ENCODE assay signal across 10 cellular contexts in the genomic region with DNA sequence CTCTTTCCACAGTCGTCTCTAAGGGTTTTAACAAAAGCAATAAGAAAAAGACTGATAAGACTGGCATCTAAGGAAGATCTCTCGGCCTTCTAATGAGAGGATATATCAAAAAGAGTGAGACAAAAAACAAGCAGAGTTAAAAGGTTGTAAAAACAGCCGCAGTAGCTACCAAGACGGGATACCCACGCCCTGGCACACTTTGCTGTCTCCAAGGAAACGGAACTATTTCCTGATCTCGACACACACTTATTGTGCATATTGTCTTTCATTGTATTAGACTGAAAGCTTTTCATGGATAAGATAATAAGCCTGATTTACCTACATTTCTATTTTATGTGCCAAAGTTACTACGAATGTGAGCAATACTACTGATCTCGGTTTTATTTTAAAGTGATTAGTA.
DNase-seq lines count a peak whose midpoint lies in the region; ATAC-seq and TF ChIP-seq lines count a peak whose summit lies in the region.
"Had no signal": no experiment of that assay in that cellular context is flagged by ENCODE, and none has a peak within 500 bp of the region (broad histone marks: within the 10 kb centered on the region; RNA-seq: fewer than 3 reads in every experiment).

No MANE protein-coding gene starts in this region.

- H3K9me3 ChIP-seq in skeletal muscle satellite cell (replicated peaks; ENCODE audit: low read length), result no peaks in the 10 kb centered on the region

- peaks cover 17% of the 10 kb centered on the region for H3K4me1 ChIP-seq in skeletal muscle satellite cell (ENCODE audit: control insufficient read depth, insufficient read depth, low read length)

- peak overlapping the region; percentile 71 for H3K4me3 ChIP-seq in skeletal muscle satellite cell (ENCODE audit: low read length)

- no peak overlapping the region for H3K9ac ChIP-seq in skeletal muscle satellite cell (ENCODE audit: low read depth, low read length)

- intact Hi-C loops in Right ventricle myocardium inferior (cut with DNase I), result no loop called here

- DNase-seq in Ammon's horn (ENCODE audit: low spot score) (peak; percentile 9), NCI-H69 (lab: John Stamatoyannopoulos, UW) (peak; percentile 14), glutamatergic neuron (no peak), Right ventricle myocardium inferior (ENCODE audit: missing footprints) (no peak), NCI-H1694 (lab: John Stamatoyannopoulos, UW) (no peak)
- DNase-seq: DMS 273 treated with DMSO at 0.1 percent for 48 hours, SIG-M5, SW 1271 had no signal

- H3K4me2 ChIP-seq in skeletal muscle satellite cell (ENCODE audit: low read length), result peak overlapping the region; percentile 85

- H3K27me3 Mint-ChIP-seq in glutamatergic neuron (ENCODE audit: unreplicated experiment), result peaks cover 5% of the 10 kb centered on the region

- peak overlapping the region; percentile 91 for H3K27ac Mint-ChIP-seq in glutamatergic neuron (ENCODE audit: unreplicated experiment)

- peaks cover 9% of the 10 kb centered on the region for H3K9me3 Mint-ChIP-seq in glutamatergic neuron (ENCODE audit: unreplicated experiment)

- H3K27me3 ChIP-seq in skeletal muscle satellite cell (ENCODE audit: control insufficient read depth, insufficient read depth, low read length), result no peaks in the 10 kb centered on the region

- peaks cover 4% of the 10 kb centered on the region for H3K36me3 Mint-ChIP-seq in glutamatergic neuron (ENCODE audit: unreplicated experiment)

- no peaks in the 10 kb centered on the region for H3K36me3 ChIP-seq in skeletal muscle satellite cell (ENCODE audit: insufficient read depth, low read length)

- peaks cover 18% of the 10 kb centered on the region for H3K4me1 Mint-ChIP-seq in glutamatergic neuron (ENCODE audit: low read depth, unreplicated experiment)

- ATAC-seq in Right ventricle myocardium inferior (no peak), HG02852 (IDR thresholded peaks at IDR 0.05; ENCODE audit: unreplicated experiment) (no peak)

- TF ChIP-seq CTCF in glutamatergic neuron (IDR thresholded peaks at IDR 0.05; ENCODE audit: partially characterized antibody, unreplicated experiment), result no peak

- H3K4me3 Mint-ChIP-seq in glutamatergic neuron (ENCODE audit: unreplicated experiment), result no peak overlapping the region

Comparison
In these comparisons a context has a peak if more than half of its experiments do, and no peak if none do; other contexts are left out.
1. DNase-seq: peak in Ammon's horn (single experiment) and NCI-H69 (single experiment); none in glutamatergic neuron (single experiment), Right ventricle myocardium inferior (single experiment) and NCI-H1694 (single experiment).